Comparison of ENCODE assay signal across 27 cellular contexts in the genomic region with DNA sequence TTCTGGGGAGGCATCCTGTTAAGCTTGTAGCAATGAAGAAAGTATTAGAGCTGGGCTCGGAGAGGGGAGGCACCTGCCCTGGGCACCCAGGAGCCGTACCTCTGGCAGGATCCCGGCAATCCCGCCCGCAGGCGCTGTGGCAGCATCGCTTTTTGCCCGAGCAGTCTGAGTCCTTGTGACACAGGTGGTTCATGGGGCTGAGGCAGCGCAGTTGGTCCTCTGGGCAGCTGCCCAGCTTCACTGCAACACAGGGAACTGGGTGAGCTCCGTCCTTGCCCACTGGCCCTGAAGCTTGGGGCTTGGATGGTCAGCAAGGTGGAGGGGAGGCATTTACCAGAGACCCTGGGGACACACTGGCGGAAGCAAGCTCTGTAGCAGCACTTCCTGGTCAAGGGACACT. TPM values are rescaled to one million over a fixed set of nuclear protein-coding genes. Genes with fewer than 3 reads are reported as not detected.
"Had no signal": no experiment of that assay in that cellular context is flagged by ENCODE, and none has a peak within 500 bp of the region (broad histone marks: within the 10 kb centered on the region; RNA-seq: fewer than 3 reads in every experiment).

No MANE protein-coding gene starts in this region.

- H3K4me3 ChIP-seq: MG63, PC-9, Peyer's patch, SJSA1, SK-N-MC had no signal

- H3K9me3 ChIP-seq: MG63, Peyer's patch, SJSA1 had no signal

- H3K27me3 ChIP-seq: MG63, Peyer's patch, SJSA1 had no signal

- H3K27ac ChIP-seq: PC-9, Peyer's patch, SJSA1, SK-N-MC had no signal

- H2AFZ ChIP-seq: PC-9 had no signal

- H3K36me3 ChIP-seq: MG63, Peyer's patch, SJSA1 had no signal

- H3K4me1 ChIP-seq: Peyer's patch had no signal

- H3K4me2 ChIP-seq: PC-9 had no signal

- DNase-seq: IMR-90; Karpas-422; KG1; MG63; NCI-H1092; NCI-H1105 treated with DMSO at 0.1 percent for 48 hours; NCI-H1417 treated with DMSO at 0.1 percent for 48 hours; NCI-H146; NCI-H1694 treated with DMSO at 0.1 percent for 48 hours; NCI-H1930; NCI-H2081; NCI-H2107; NCI-H2227 treated with DMSO at 0.1 percent for 48 hours; NCI-H524; NCI-H526 treated with DMSO at 0.1 percent for 48 hours; NCI-H748 treated with DMSO at 0.1 percent for 48 hours; NK-92 treated with Interleukin-12 subunit alpha and Interleukin-12 subunit beta, amount 100 ng/mL, for 24 hours; PC-9; Peyer's patch; Right ventricle myocardium superior; SIG-M5 had no signal

RNA-seq across cellular contexts. Expression of a gene that starts 4.7 kb away (rescaled TPM):
- total RNA-seq: HT-29, IMR-90, NCI-H460, OCI-LY7, PC-9, Peyer's patch, Right ventricle myocardium superior, RPMI7951, SJSA1 had no signal

RNA-seq across cellular contexts. Expression of a gene that starts 9.4 kb away (rescaled TPM):
- total RNA-seq: HT-29, NCI-H460, OCI-LY7, Right ventricle myocardium superior, SJSA1 had no signal

RNA-seq across cellular contexts. Expression of a gene that starts 14.0 kb away (rescaled TPM):
- total RNA-seq: HT-29, IMR-90, NCI-H460, OCI-LY7, PC-9, Peyer's patch, Right ventricle myocardium superior, RPMI7951, SJSA1 had no signal
